ENCODE assay signal across 8 cellular contexts in the genomic region with DNA sequence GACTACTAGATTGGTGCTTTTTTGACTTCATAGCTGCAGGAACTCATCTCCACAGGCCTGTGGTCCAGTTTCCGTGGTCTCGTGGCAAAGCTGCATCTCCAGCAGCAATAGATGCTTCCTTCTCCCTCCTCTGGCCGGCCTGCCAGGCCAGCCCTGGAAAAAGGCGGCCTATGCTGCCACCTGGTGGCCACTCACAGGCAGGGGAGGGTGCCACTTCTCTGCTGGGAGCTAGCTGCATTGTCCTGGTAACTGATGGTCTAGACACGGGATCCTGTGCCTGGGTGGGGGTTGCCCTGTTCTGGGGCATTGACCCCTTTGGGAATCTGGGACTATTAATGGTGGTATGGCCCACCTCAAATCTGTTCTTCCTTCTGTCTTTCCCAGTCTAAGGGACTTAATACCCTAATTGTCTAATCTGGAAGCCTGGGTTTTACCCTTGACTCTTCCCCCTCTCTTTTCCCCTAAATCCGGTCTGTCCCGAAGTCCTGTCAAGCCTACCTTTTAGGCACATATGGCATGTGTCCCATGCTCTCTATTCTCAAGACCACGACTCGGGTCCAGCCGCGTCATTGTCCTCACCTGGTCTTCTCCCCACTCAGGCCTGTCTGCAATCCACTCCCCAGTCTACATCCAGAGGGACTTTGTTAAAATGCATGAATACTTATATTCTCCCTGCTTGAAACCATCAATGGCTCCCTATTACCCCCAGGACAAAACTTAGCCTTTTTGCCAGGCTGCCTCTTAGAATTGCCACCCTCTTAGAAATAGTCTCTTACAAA. TPM values are rescaled to one million over a fixed set of nuclear protein-coding genes. Genes with fewer than 3 reads are reported as not detected.
DNase-seq lines count a peak whose midpoint lies in the region; ATAC-seq and TF ChIP-seq lines count a peak whose summit lies in the region.

No MANE protein-coding gene starts in this region.

- H3K4ac ChIP-seq in trophoblast cell (ENCODE audit: low read depth, low read length) = no peak overlapping the region

- H3K14ac ChIP-seq in trophoblast cell (ENCODE audit: low read length) = no peak overlapping the region

- H3K4me2 ChIP-seq in trophoblast cell (ENCODE audit: low read length) = no peak overlapping the region

- H3K4me1 ChIP-seq in gastroesophageal sphincter (peaks cover 0 to 20% (median 4%) of the 10 kb centered on the region in 3 donors), trophoblast cell (ENCODE audit: control insufficient read depth in 1 of 2, insufficient read depth in 2 of 2, low read length in 2 of 2) (peaks cover 4% of the 10 kb centered on the region in 2 experiments), upper lobe of left lung (peaks cover 13 to 27% (median 19%) of the 10 kb centered on the region in 4 donors)

- H3K9ac ChIP-seq in trophoblast cell (ENCODE audit: low read length) = no peak overlapping the region

- H4K91ac ChIP-seq in trophoblast cell (ENCODE audit: low read depth, low read length) = no peak overlapping the region

- ATAC-seq in GM21619 (IDR thresholded peaks at IDR 0.05; ENCODE audit: unreplicated experiment) (peak; percentile 90), gastroesophageal sphincter (peak; percentile 74), upper lobe of left lung (ENCODE audit: low FRiP score in 2 of 2) (peak; percentile 85 to 90)

- no peak overlapping the region for H2BK12ac ChIP-seq in trophoblast cell (ENCODE audit: low read length)

- in situ Hi-C loops in SK-MEL-5 (cut with HindIII; ENCODE audit: low pct_unique_long_range_greater_than_20kb, low sequenced_read_pairs) = no loop called here

- no peak overlapping the region for H4K8ac ChIP-seq in trophoblast cell (ENCODE audit: low read depth, low read length)

- no peak overlapping the region for H2BK120ac ChIP-seq in trophoblast cell (ENCODE audit: insufficient read depth, low read length, poor library complexity)

- H2AFZ ChIP-seq in trophoblast cell (ENCODE audit: insufficient read depth, low read length, poor library complexity) = no peak overlapping the region

- H3K36me3 ChIP-seq in gastroesophageal sphincter (no peaks in the 10 kb centered on the region), trophoblast cell (ENCODE audit: control insufficient read depth in 1 of 2, insufficient read depth in 2 of 2, low read length in 2 of 2) (no peaks in the 10 kb centered on the region), upper lobe of left lung (no peaks in the 10 kb centered on the region)

- no peaks in the 10 kb centered on the region for H3K79me2 ChIP-seq in trophoblast cell (ENCODE audit: control insufficient read depth, insufficient read depth, low read length, poor library complexity)

- TF ChIP-seq CTCF in gastroesophageal sphincter (IDR thresholded peaks at IDR 0.05) = peak; percentile 95 to 99 (median 97)
- peak; percentile 91 to 97 (median 96) for TF ChIP-seq CTCF in upper lobe of left lung (IDR thresholded peaks at IDR 0.05)

- H3K27me3 ChIP-seq in gastroesophageal sphincter = no peaks in the 10 kb centered on the region
- peaks cover 4% of the 10 kb centered on the region for H3K27me3 ChIP-seq in trophoblast cell (ENCODE audit: insufficient read depth, low read length)
- no peaks in the 10 kb centered on the region for H3K27me3 ChIP-seq in upper lobe of left lung

- no peak overlapping the region for H2BK5ac ChIP-seq in trophoblast cell (ENCODE audit: low read depth, low read length, poor library complexity)

- TF ChIP-seq EP300 in gastroesophageal sphincter (IDR thresholded peaks at IDR 0.05) = no peak
- no peak for TF ChIP-seq EP300 in upper lobe of left lung (IDR thresholded peaks at IDR 0.05)

- no peak overlapping the region for H3K27ac ChIP-seq in gastroesophageal sphincter
- H3K27ac ChIP-seq in trophoblast cell (ENCODE audit: low read depth, low read length) = no peak overlapping the region
- no peak overlapping the region for H3K27ac ChIP-seq in upper lobe of left lung

- H2AK5ac ChIP-seq in trophoblast cell (ENCODE audit: low read length) = no peak overlapping the region

- H3K4me3 ChIP-seq in gastroesophageal sphincter (no peak overlapping the region), trophoblast cell (ENCODE audit: low read depth, low read length) (no peak overlapping the region), upper lobe of left lung (no peak overlapping the region)

- DNase-seq in DMS53 (lab: John Stamatoyannopoulos, UW) = peak; percentile 83
- peak; percentile 75 to 78 for DNase-seq in Kasumi-1 (lab: John Stamatoyannopoulos, UW)
- DNase-seq in SK-MEL-5 (ENCODE audit: low read depth, low spot score) = peak; percentile 77
- DNase-seq in activated gamma-delta T cell (lab: John Stamatoyannopoulos, UW) = peak; percentile 31
- DNase-seq in trophoblast cell = peak; percentile 75 to 86
- DNase-seq in upper lobe of left lung = peak; percentile 79 to 87

- TF ChIP-seq POLR2A in gastroesophageal sphincter (IDR thresholded peaks at IDR 0.05) (no peak), upper lobe of left lung (IDR thresholded peaks at IDR 0.05) (no peak)

- peaks cover 2% of the 10 kb centered on the region for H3K79me1 ChIP-seq in trophoblast cell (ENCODE audit: low read length)

- H3K18ac ChIP-seq in trophoblast cell (ENCODE audit: low read length) = no peak overlapping the region

- no peak overlapping the region for H3K23ac ChIP-seq in trophoblast cell (ENCODE audit: low read length)

- H3K9me3 ChIP-seq in gastroesophageal sphincter (no peaks in the 10 kb centered on the region), trophoblast cell (ENCODE audit: insufficient read depth, low read depth, low read length) (peaks cover 3% of the 10 kb centered on the region), upper lobe of left lung (no peaks in the 10 kb centered on the region)

- H4K12ac ChIP-seq in trophoblast cell (ENCODE audit: low read depth, low read length) = no peak overlapping the region

- 38 to 64% methylated on average over 8 to 10 of the region's 11 CpGs for WGBS in gastroesophageal sphincter (ENCODE audit: low coverage in 1 of 2), 2 donors
- WGBS in trophoblast cell (ENCODE audit: extremely low coverage, insufficient coverage, insufficient read length) = no CpG with 5 or more reads among the region's 11 CpGs
- 49 to 51% methylated on average over 9 of the region's 11 CpGs for WGBS in upper lobe of left lung, 2 donors

RNA-seq across cellular contexts. Expression of gene PTGS1, which starts 20.1 kb away (rescaled TPM):
- total RNA-seq in SK-MEL-5 (2014; rRNA removed; shearing (Covaris generic)) = 0.03 and 0.53 TPM in 2 replicates
- 0.27 and 0.53 TPM in 2 replicates for polyA plus RNA-seq in SK-MEL-5 (2015; cell fraction: cytosol; rRNA removed)
- polyA plus RNA-seq in SK-MEL-5 (2015; cell fraction: nucleus; rRNA removed) = 0.33 and 1.0 TPM in 2 replicates
- total RNA-seq in gastroesophageal sphincter (100 to 1,000 TPM in 1 of 4 donors, 10 to 100 TPM in 3; 15.8 to 154 (median 46.4) TPM), upper lobe of left lung (10 to 100 TPM in 2 of 6 donors, 1 to 10 TPM in 4; 5.0 to 21.4 (median 8.5) TPM)
- 0.01 TPM in 1 of 2 replicates, not detected in the other for polyA plus RNA-seq in trophoblast cell (2013)

Comparison
In these comparisons a context has a peak if more than half of its experiments do, and no peak if none do; other contexts are left out.
1. DNase-seq: peak in every context shown above with its lines; median percentile 83 in DMS53; 83 in upper lobe of left lung; 80 in trophoblast cell; 77 in SK-MEL-5; 76 in Kasumi-1; 31 in activated gamma-delta T cell.